In the genomic region with DNA sequence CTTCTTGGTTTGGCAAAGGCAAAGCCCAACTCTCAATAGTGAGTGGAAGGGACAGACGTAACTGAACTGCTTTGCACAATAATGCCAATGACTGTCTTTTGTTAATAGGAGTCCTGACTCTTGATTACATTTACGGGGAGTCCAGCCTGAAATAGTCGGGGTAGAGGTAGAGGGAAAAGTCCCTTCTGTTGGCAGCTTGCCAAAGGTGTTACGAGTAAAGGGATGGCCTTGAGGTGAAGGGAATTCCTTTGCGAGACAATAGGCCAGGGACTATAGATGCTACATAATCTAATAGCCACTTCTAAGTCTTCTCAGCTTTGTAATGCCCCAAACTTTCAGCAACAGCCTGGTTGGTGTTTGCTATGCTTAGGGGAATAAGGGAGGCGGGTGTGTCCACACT, we compare ENCODE assay signal across 2 cellular contexts.
A peak's percentile ranks its signal among the peaks of the same experiment; 100 is the strongest.
TF ChIP-seq lines count a peak whose summit lies in the region.

No MANE protein-coding gene starts in this region.

TF ChIP-seq in HEK293, 187 proteins besides CTCF, POLR2A, EP300 and RAD21:
- no peak for TF ChIP-seq ZNF175 (tag by site-specific recombination; IDR thresholded peaks at IDR 0.05)
- TF ChIP-seq, protein P1, sequence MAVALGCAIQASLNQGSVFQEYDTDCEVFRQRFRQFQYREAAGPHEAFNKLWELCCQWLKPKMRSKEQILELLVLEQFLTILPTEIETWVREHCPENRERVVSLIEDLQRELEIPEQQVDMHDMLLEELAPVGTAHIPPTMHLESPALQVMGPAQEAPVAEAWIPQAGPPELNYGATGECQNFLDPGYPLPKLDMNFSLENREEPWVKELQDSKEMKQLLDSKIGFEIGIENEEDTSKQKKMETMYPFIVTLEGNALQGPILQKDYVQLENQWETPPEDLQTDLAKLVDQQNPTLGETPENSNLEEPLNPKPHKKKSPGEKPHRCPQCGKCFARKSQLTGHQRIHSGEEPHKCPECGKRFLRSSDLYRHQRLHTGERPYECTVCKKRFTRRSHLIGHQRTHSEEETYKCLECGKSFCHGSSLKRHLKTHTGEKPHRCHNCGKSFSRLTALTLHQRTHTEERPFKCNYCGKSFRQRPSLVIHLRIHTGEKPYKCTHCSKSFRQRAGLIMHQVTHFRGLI (tag by site-specific recombination; IDR thresholded peaks at IDR 0.05), result peak; percentile 47; the same call in 1 of the 2 replicates
- TF ChIP-seq, protein P2, sequence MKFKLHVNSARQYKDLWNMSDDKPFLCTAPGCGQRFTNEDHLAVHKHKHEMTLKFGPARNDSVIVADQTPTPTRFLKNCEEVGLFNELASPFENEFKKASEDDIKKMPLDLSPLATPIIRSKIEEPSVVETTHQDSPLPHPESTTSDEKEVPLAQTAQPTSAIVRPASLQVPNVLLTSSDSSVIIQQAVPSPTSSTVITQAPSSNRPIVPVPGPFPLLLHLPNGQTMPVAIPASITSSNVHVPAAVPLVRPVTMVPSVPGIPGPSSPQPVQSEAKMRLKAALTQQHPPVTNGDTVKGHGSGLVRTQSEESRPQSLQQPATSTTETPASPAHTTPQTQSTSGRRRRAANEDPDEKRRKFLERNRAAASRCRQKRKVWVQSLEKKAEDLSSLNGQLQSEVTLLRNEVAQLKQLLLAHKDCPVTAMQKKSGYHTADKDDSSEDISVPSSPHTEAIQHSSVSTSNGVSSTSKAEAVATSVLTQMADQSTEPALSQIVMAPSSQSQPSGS (tag by site-specific recombination; IDR thresholded peaks at IDR 0.05; ENCODE audit: low read depth), result no peak

TF ChIP-seq in H1, 55 proteins besides CTCF, POLR2A, EP300 and RAD21:
- TF ChIP-seq CHD2 (IDR thresholded peaks at IDR 0.05; ENCODE audit: low read length) (no peak), ASH2L (IDR thresholded peaks at IDR 0.05; ENCODE audit: low read length) (peak; percentile 16), POLR2AphosphoS5 (IDR thresholded peaks at IDR 0.05; ENCODE audit: low read depth, low read length) (0 out of 2 replicates have a peak, but pooled peaks have one; percentile 30)
